ENCODE assay signal across 8 cellular contexts in genomic region chr16:67248401-67249177, GRCh38. TPM values are rescaled to one million over a fixed set of nuclear protein-coding genes. Genes with fewer than 3 reads are reported as not detected.
A peak's percentile ranks its signal among the peaks of the same experiment; 100 is the strongest.
DNase-seq lines count a peak whose midpoint lies in the region; ATAC-seq and TF ChIP-seq lines count a peak whose summit lies in the region.

TSS of gene SLC9A5 (plus strand) at chr16:67248979. CDS start at chr16:67249015, 36 bp downstream.

- H3K4me3 ChIP-seq in ectodermal cell (ENCODE audit: insufficient read depth, low read depth, low read length) (peak within 1 kb of the TSS; percentile 63), mucosa of stomach (ENCODE audit: low read length) (peak within 1 kb of the TSS; percentile 17)

- H3K27me3 ChIP-seq in ectodermal cell (ENCODE audit: control insufficient read depth, insufficient read depth, low read length, poor library complexity, severe bottlenecking) (peaks cover 40% of the 10 kb centered on the region), mucosa of stomach (ENCODE audit: control insufficient read depth, insufficient read depth, low read length) (peaks cover 33% of the 10 kb centered on the region)

- no peak within 1 kb of the TSS for H3K9ac ChIP-seq in mucosa of stomach (ENCODE audit: low read length)

- CTCF ChIA-PET in RWPE1 (lab: Yijun Ruan, JAX): interaction anchor here (0.7 to 1.5 kb wide), 5 partner anchors 12 to 179 kb away, joined by 3 read pairs; no protein-coding TSS in a partner anchor

- ATAC-seq in HG02571 (IDR thresholded peaks at IDR 0.05; ENCODE audit: unreplicated experiment): no peak
- no peak for ATAC-seq in HG03342 (IDR thresholded peaks at IDR 0.05; ENCODE audit: unreplicated experiment)
- ATAC-seq in HG02798 (IDR thresholded peaks at IDR 0.05; ENCODE audit: poor library complexity, unreplicated experiment): no peak

- H3K9me3 ChIP-seq in ectodermal cell (ENCODE audit: control insufficient read depth, low read length) (no peaks in the 10 kb centered on the region), mucosa of stomach (ENCODE audit: control insufficient read depth, low read length) (no peaks in the 10 kb centered on the region)

- H3K27ac ChIP-seq in RWPE1 (peak within 1 kb of the TSS; percentile 92), ectodermal cell (ENCODE audit: insufficient read depth, low read depth, low read length, poor library complexity, severe bottlenecking) (no peak within 1 kb of the TSS)

- POLR2A ChIA-PET in RWPE1 (lab: Yijun Ruan, JAX; ENCODE audit: low non-redundant PET): interaction anchor here (0.9 kb wide), 1 partner anchor 29 kb away, joined by 4 read pairs; no protein-coding TSS in a partner anchor

- TF ChIP-seq CTCF in RWPE1 (conservative IDR thresholded peaks at IDR 0.05; ENCODE audit: low read depth): peak; percentile 28; the same call in 1 of the 2 replicates

- DNase-seq in activated T-cell treated with anti-CD3 and anti-CD28 coated beads for 48 hours (ENCODE audit: low read depth) (peak; percentile 29), activated T-cell treated with anti-CD3 and anti-CD28 coated beads for 4 hours (no peak), RWPE1 (ENCODE audit: low spot score) (no peak)

- H3K4me1 ChIP-seq in ectodermal cell (ENCODE audit: control insufficient read depth, insufficient read depth, low read length): peaks cover 30% of the 10 kb centered on the region
- peaks cover 42% of the 10 kb centered on the region for H3K4me1 ChIP-seq in mucosa of stomach (ENCODE audit: control insufficient read depth, insufficient read depth, low read length)

- H3K36me3 ChIP-seq in ectodermal cell (ENCODE audit: control insufficient read depth, insufficient read depth, low read length): no peaks in the 10 kb centered on the region
- no peaks in the 10 kb centered on the region for H3K36me3 ChIP-seq in mucosa of stomach (ENCODE audit: control insufficient read depth, insufficient read depth, low read length)

- WGBS in ectodermal cell, 2 experiments: 0 to 1% methylated on average over 75 of the region's 75 CpGs

RNA-seq across cellular contexts. Expression of gene SLC9A5, which starts in this region (rescaled TPM):
- 3.1 TPM for polyA plus RNA-seq in ectodermal cell (2013, experiment 1 of 4)
- polyA plus RNA-seq in ectodermal cell (2013, experiment 2 of 4): 3.3 TPM
- 3.5 TPM for polyA plus RNA-seq in ectodermal cell (2013, experiment 3 of 4)
- 3.8 TPM for polyA plus RNA-seq in ectodermal cell (2013, experiment 4 of 4)
